In the genomic region with DNA sequence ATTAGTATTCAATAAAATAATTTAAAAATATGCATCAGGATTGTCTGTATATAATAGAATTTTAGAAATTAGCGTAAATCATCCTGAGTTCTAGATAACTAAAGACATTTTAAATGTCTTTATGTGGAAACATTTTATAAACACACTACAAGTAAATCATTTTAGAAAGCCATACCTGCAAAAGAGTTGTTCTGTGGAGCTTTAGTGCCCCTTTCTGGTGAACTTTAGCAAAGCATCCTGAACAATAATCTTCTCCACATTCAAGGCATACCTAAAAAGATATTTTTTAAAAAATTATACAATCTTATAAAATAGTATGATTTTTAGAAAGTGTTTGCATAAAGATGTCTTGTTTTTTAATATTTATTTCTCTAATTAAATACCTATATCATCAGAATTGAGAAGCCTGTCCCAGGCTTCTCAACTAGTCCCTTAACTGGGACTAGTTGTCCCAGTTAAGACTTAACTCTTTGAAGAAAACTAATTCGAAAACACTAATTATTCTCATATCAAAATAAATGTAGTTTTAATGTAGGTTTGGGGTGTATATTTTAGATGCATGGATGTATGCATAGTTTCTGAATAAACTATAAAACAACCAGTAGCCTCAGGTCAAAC, we compare ENCODE assay signal across 1 cellular context.
TF ChIP-seq lines count a peak whose summit lies in the region.

No MANE protein-coding gene starts in this region.

TF ChIP-seq in GM23338, 12 proteins besides CTCF, POLR2A, EP300 and RAD21 (continued from another document):
- TF ChIP-seq, protein P1, sequence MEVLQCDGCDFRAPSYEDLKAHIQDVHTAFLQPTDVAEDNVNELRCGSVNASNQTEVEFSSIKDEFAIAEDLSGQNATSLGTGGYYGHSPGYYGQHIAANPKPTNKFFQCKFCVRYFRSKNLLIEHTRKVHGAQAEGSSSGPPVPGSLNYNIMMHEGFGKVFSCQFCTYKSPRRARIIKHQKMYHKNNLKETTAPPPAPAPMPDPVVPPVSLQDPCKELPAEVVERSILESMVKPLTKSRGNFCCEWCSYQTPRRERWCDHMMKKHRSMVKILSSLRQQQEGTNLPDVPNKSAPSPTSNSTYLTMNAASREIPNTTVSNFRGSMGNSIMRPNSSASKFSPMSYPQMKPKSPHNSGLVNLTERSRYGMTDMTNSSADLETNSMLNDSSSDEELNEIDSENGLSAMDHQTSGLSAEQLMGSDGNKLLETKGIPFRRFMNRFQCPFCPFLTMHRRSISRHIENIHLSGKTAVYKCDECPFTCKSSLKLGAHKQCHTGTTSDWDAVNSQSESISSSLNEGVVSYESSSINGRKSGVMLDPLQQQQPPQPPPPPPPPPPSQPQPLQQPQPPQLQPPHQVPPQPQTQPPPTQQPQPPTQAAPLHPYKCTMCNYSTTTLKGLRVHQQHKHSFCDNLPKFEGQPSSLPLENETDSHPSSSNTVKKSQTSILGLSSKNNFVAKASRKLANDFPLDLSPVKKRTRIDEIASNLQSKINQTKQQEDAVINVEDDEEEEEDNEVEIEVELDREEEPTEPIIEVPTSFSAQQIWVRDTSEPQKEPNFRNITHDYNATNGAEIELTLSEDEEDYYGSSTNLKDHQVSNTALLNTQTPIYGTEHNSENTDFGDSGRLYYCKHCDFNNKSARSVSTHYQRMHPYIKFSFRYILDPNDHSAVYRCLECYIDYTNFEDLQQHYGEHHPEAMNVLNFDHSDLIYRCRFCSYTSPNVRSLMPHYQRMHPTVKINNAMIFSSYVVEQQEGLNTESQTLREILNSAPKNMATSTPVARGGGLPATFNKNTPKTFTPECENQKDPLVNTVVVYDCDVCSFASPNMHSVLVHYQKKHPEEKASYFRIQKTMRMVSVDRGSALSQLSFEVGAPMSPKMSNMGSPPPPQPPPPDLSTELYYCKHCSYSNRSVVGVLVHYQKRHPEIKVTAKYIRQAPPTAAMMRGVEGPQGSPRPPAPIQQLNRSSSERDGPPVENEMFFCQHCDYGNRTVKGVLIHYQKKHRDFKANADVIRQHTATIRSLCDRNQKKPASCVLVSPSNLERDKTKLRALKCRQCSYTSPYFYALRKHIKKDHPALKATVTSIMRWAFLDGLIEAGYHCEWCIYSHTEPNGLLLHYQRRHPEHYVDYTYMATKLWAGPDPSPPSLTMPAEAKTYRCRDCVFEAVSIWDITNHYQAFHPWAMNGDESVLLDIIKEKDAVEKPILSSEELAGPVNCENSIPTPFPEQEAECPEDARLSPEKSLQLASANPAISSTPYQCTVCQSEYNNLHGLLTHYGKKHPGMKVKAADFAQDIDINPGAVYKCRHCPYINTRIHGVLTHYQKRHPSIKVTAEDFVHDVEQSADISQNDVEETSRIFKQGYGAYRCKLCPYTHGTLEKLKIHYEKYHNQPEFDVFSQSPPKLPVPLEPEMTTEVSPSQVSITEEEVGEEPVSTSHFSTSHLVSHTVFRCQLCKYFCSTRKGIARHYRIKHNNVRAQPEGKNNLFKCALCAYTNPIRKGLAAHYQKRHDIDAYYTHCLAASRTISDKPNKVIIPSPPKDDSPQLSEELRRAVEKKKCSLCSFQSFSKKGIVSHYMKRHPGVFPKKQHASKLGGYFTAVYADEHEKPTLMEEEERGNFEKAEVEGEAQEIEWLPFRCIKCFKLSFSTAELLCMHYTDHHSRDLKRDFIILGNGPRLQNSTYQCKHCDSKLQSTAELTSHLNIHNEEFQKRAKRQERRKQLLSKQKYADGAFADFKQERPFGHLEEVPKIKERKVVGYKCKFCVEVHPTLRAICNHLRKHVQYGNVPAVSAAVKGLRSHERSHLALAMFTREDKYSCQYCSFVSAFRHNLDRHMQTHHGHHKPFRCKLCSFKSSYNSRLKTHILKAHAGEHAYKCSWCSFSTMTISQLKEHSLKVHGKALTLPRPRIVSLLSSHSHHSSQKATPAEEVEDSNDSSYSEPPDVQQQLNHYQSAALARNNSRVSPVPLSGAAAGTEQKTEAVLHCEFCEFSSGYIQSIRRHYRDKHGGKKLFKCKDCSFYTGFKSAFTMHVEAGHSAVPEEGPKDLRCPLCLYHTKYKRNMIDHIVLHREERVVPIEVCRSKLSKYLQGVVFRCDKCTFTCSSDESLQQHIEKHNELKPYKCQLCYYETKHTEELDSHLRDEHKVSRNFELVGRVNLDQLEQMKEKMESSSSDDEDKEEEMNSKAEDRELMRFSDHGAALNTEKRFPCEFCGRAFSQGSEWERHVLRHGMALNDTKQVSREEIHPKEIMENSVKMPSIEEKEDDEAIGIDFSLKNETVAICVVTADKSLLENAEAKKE (CRISPR knock-in tag; IDR thresholded peaks at IDR 0.05) = no peak
- TF ChIP-seq STAT1 (IDR thresholded peaks at IDR 0.05; ENCODE audit: unreplicated experiment) (no peak), EZH2phosphoT487 (IDR thresholded peaks at IDR 0.05; ENCODE audit: unreplicated experiment) (no peak), EZH2 (IDR thresholded peaks at IDR 0.05; ENCODE audit: low read depth, unreplicated experiment) (no peak)
TF ChIP-seq in GM23338: peak in this region for 0.
